In the genomic region with DNA sequence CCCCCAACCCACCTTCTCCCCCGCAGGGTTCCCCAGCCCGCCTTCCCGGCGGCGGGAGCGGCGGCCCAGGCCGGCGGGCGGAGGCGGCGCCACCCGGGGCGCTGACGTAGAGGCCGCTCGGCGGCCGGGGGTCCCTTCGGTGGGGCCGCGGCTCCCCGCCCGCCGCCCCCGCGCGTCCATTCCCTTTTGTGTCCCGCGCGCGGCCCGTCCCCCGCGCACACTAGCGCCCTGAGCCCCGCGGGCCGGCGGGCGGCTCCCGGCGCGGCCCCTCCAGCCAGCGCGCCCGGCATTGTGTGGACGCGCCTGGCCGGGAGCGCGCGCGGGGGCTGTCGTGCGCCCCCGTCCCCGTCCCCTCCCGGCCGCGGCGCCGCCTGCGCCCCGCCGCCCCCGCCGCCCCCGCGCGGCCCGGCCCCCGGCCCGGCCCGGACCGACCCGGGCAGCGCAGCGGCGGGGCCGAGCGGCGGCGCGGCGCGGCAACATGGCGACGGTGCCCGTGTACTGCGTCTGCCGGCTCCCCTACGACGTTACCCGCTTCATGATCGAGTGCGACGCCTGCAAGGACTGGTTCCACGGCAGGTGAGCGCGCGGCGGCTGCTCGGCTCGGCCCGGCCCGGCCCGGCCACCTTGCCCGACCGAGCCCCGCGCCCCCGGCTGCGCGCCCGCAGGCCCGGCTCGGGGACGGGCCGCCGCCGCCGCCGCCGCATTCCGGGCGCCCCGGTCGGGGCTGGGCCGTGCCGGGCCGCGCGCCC, we compare ENCODE assay signal across 8 cellular contexts. TPM values are rescaled to one million over a fixed set of nuclear protein-coding genes. Genes with fewer than 3 reads are reported as not detected.
DNase-seq lines count a peak whose midpoint lies in the region; ATAC-seq and TF ChIP-seq lines count a peak whose summit lies in the region.

Gene PHF2 (plus strand): TSS at position 289 of the 749 bp plus-strand sequence. CDS start 190 bp downstream, at position 479.

- ATAC-seq in GM19351 (IDR thresholded peaks at IDR 0.05; ENCODE audit: unreplicated experiment) (peak; percentile 44), GM18519 (IDR thresholded peaks at IDR 0.05; ENCODE audit: low FRiP score, unreplicated experiment) (no peak)
- ATAC-seq in activated T-helper 17 cell treated with anti-CD3 and anti-CD28 coated beads, Interleukin-2, amount 50 U/mL, for 72 hours (replicated peaks) = peak; percentile 59

- H3K27ac Mint-ChIP-seq in activated T-helper 17 cell treated with anti-CD3 and anti-CD28 coated beads, Interleukin-2, amount 50 U/mL, for 72 hours = peak within 1 kb of the TSS; percentile 86
- H3K27ac Mint-ChIP-seq in glutamatergic neuron (ENCODE audit: unreplicated experiment) (peak within 1 kb of the TSS; percentile 74), osteocyte (ENCODE audit: unreplicated experiment) (peak within 1 kb of the TSS; percentile 90)

- H3K9me3 ChIP-seq in MG63 = no peaks in the 10 kb centered on the region

- H3K36me3 ChIP-seq in MG63 = no peaks in the 10 kb centered on the region

- TF ChIP-seq CTCF in glutamatergic neuron (IDR thresholded peaks at IDR 0.05; ENCODE audit: partially characterized antibody, unreplicated experiment) (no peak), osteocyte (IDR thresholded peaks at IDR 0.05) (no peak)

- peaks cover 4% of the 10 kb centered on the region for H3K4me1 Mint-ChIP-seq in activated T-helper 17 cell treated with anti-CD3 and anti-CD28 coated beads, Interleukin-2, amount 50 U/mL, for 72 hours
- H3K4me1 Mint-ChIP-seq in glutamatergic neuron (ENCODE audit: low read depth, unreplicated experiment) (peaks cover 14% of the 10 kb centered on the region), osteocyte (ENCODE audit: unreplicated experiment) (peaks cover 53% of the 10 kb centered on the region)

- H3K27me3 ChIP-seq in MG63 = no peaks in the 10 kb centered on the region

- H3K4me3 ChIP-seq in MG63 = peak within 1 kb of the TSS; percentile 65

- H3K27me3 Mint-ChIP-seq in activated T-helper 17 cell treated with anti-CD3 and anti-CD28 coated beads, Interleukin-2, amount 50 U/mL, for 72 hours = no peaks in the 10 kb centered on the region
- H3K27me3 Mint-ChIP-seq in glutamatergic neuron (ENCODE audit: unreplicated experiment) = peaks cover 3% of the 10 kb centered on the region
- H3K27me3 Mint-ChIP-seq in osteocyte (ENCODE audit: unreplicated experiment) = no peaks in the 10 kb centered on the region

- peak; percentile 73 for DNase-seq in AG20443 (ENCODE audit: low spot score)
- DNase-seq in MG63 = peak; percentile 25
- no peak for DNase-seq in glutamatergic neuron
- peak; percentile 74 for DNase-seq in osteocyte (ENCODE audit: extremely low spot score, unreplicated experiment)
- no peak for DNase-seq in NCI-H1092 (lab: John Stamatoyannopoulos, UW)

- H3K4me3 Mint-ChIP-seq in activated T-helper 17 cell treated with anti-CD3 and anti-CD28 coated beads, Interleukin-2, amount 50 U/mL, for 72 hours = peak within 1 kb of the TSS; percentile 80
- peak within 1 kb of the TSS; percentile 91 for H3K4me3 Mint-ChIP-seq in glutamatergic neuron (ENCODE audit: unreplicated experiment)
- peak within 1 kb of the TSS; percentile 90 for H3K4me3 Mint-ChIP-seq in osteocyte (ENCODE audit: unreplicated experiment)

- no peaks in the 10 kb centered on the region for H3K36me3 Mint-ChIP-seq in activated T-helper 17 cell treated with anti-CD3 and anti-CD28 coated beads, Interleukin-2, amount 50 U/mL, for 72 hours (ENCODE audit: low read depth)
- H3K36me3 Mint-ChIP-seq in glutamatergic neuron (ENCODE audit: unreplicated experiment) (no peaks in the 10 kb centered on the region), osteocyte (ENCODE audit: unreplicated experiment) (no peaks in the 10 kb centered on the region)

- no peaks in the 10 kb centered on the region for H3K9me3 Mint-ChIP-seq in activated T-helper 17 cell treated with anti-CD3 and anti-CD28 coated beads, Interleukin-2, amount 50 U/mL, for 72 hours
- H3K9me3 Mint-ChIP-seq in glutamatergic neuron (ENCODE audit: unreplicated experiment) = peaks cover 8% of the 10 kb centered on the region
- H3K9me3 Mint-ChIP-seq in osteocyte (ENCODE audit: unreplicated experiment) = no peaks in the 10 kb centered on the region

RNA-seq across cellular contexts. Expression of gene PHF2, which starts in this region (rescaled TPM):
- total RNA-seq in MG63 (2014; rRNA removed; shearing (Covaris generic); ENCODE audit: low replicate concordance) = 6.6 and 7.0 TPM in 2 replicates
- total RNA-seq in activated T-helper 17 cell treated with anti-CD3 and anti-CD28 coated beads, Interleukin-2, amount 50 U/mL, for 72 hours = 10 to 100 TPM; 11.9 to 15.1 TPM
- total RNA-seq in glutamatergic neuron (ENCODE audit: unreplicated experiment) (22.9 TPM), osteocyte (39.9 and 40.3 TPM in 2 replicates)

Comparison
In these comparisons a context has a peak if more than half of its experiments do, and no peak if none do; other contexts are left out.
1. DNase-seq: peak in AG20443 (single experiment), MG63 (single experiment) and osteocyte (single experiment); none in glutamatergic neuron (single experiment) and NCI-H1092 (single experiment).
2. Peak in every context shown above with its lines, with median percentiles within 50 percentile points of each other: H3K27ac Mint-ChIP-seq and H3K4me3 Mint-ChIP-seq.